Comparison of ENCODE assay signal across 9 cellular contexts in genomic region chr3:109806929-109807328, GRCh38.
DNase-seq lines count a peak whose midpoint lies in the region; ATAC-seq and TF ChIP-seq lines count a peak whose summit lies in the region.
"Had no signal": no experiment of that assay in that cellular context is flagged by ENCODE, and none has a peak within 500 bp of the region (broad histone marks: within the 10 kb centered on the region; RNA-seq: fewer than 3 reads in every experiment).

No MANE protein-coding gene starts in this region.

- no peaks in the 10 kb centered on the region for H4K20me1 ChIP-seq in smooth muscle cell (ENCODE audit: low read depth)

- no peaks in the 10 kb centered on the region for H3K9me3 ChIP-seq in smooth muscle cell (replicated peaks; ENCODE audit: low read depth)

- H3F3A ChIP-seq in smooth muscle cell (ENCODE audit: low read depth): no peaks in the 10 kb centered on the region

- H3K4me1 ChIP-seq in smooth muscle cell (ENCODE audit: low read depth): peaks cover 3% of the 10 kb centered on the region

- no peak overlapping the region for H3K9ac ChIP-seq in smooth muscle cell (ENCODE audit: low read depth)
- H3K9ac ChIP-seq: KMS-11 had no signal

- H3K79me2 ChIP-seq in smooth muscle cell (ENCODE audit: low read depth): no peaks in the 10 kb centered on the region

- DNase-seq in SKM-1 (lab: John Stamatoyannopoulos, UW; ENCODE audit: unreplicated experiment) (peak; percentile 85), smooth muscle cell (lab: John Stamatoyannopoulos, UW; ENCODE audit: unreplicated experiment) (no peak), globus pallidus (ENCODE audit: low spot score) (no peak), inferior parietal cortex (ENCODE audit: extremely low spot score) (no peak)
- DNase-seq in central memory CD4-positive, alpha-beta T cell: peak; percentile 81
- no peak for DNase-seq in effector CD8-positive, alpha-beta T cell (lab: John Stamatoyannopoulos, UW)

- no peak for TF ChIP-seq CTCF in smooth muscle cell (IDR thresholded peaks at IDR 0.05; ENCODE audit: borderline replicate concordance, insufficient read depth, poor library complexity, severe bottlenecking)

- peak overlapping the region; percentile 36 for H2AFZ ChIP-seq in smooth muscle cell (ENCODE audit: low read depth)

- no peaks in the 10 kb centered on the region for H3K27me3 ChIP-seq in smooth muscle cell (ENCODE audit: low read depth)

- no peak overlapping the region for H3K27ac ChIP-seq in smooth muscle cell (ENCODE audit: low read depth)
- H3K27ac ChIP-seq: KMS-11 had no signal

- H3K4me3 ChIP-seq in smooth muscle cell: no peak overlapping the region

- WGBS in smooth muscle cell (ENCODE audit: low lambda C conversion rate): 52% methylated on average over 4 of the region's 4 CpGs

- H3K4me2 ChIP-seq in smooth muscle cell: peak overlapping the region; percentile 55
- H3K4me2 ChIP-seq: KMS-11 had no signal

- peak; percentile 85 for ATAC-seq in GM18499 (IDR thresholded peaks at IDR 0.05; ENCODE audit: insufficient read depth, unreplicated experiment)
- peak; percentile 75 for ATAC-seq in HG02981 (IDR thresholded peaks at IDR 0.05; ENCODE audit: unreplicated experiment)

- H3K36me3 ChIP-seq in smooth muscle cell (ENCODE audit: low read depth): no peaks in the 10 kb centered on the region

Comparison
In these comparisons a context has a peak if more than half of its experiments do, and no peak if none do; other contexts are left out.
1. DNase-seq: peak in SKM-1 (single experiment) and central memory CD4-positive, alpha-beta T cell (single experiment); none in smooth muscle cell (single experiment), globus pallidus (single experiment), effector CD8-positive, alpha-beta T cell (single experiment) and inferior parietal cortex (single experiment).